In genomic region chr5:54115768-54116403, GRCh38 we compare ENCODE assay signal across 20 cellular contexts.
DNase-seq lines count a peak whose midpoint lies in the region; ATAC-seq, FAIRE-seq and TF ChIP-seq lines count a peak whose summit lies in the region.
"Had no signal": no experiment of that assay in that cellular context is flagged by ENCODE, and none has a peak within 500 bp of the region (broad histone marks: within the 10 kb centered on the region; RNA-seq: fewer than 3 reads in every experiment).

No MANE protein-coding gene starts in this region.

- H3K27me3 ChIP-seq in endothelial cell of umbilical vein (ENCODE audit: control insufficient read depth in 2 of 2, insufficient read depth in 2 of 2, low read length in 2 of 2) (no peaks in the 10 kb centered on the region), testis (no peaks in the 10 kb centered on the region)
- H3K27me3 ChIP-seq: body of pancreas, heart left ventricle had no signal

- H3K4me1 ChIP-seq in endothelial cell of umbilical vein (ENCODE audit: control insufficient read depth, extremely low read depth, insufficient read depth, low read length) = no peaks in the 10 kb centered on the region
- no peaks in the 10 kb centered on the region for H3K4me1 ChIP-seq in testis
- H3K4me1 ChIP-seq: body of pancreas had no signal

- DNase-seq in AG08395 (ENCODE audit: low spot score) = peak; percentile 12
- peak; percentile 97 for DNase-seq in NCI-H69 (lab: John Stamatoyannopoulos, UW)
- peak; percentile 21 for DNase-seq in endothelial cell of umbilical vein (ENCODE audit: low read depth, low spot score)
- DNase-seq in DMS114 treated with DMSO at 0.1 percent for 48 hours (lab: John Stamatoyannopoulos, UW; ENCODE audit: unreplicated experiment) = no peak
- no peak for DNase-seq in H4 (ENCODE audit: low spot score)
- no peak for DNase-seq in activated effector memory CD4-positive, alpha-beta T cell treated with Interleukin-2 at 50 U/mL for 16 hours
- DNase-seq in testis = no peak
- DNase-seq: activated CD8-positive, alpha-beta T cell treated with anti-CD3 and anti-CD28 coated beads for 36 hours; activated gamma-delta T cell treated with Interleukin-2 at 50 U/mL for 16 hours; body of pancreas; effector memory CD8-positive, alpha-beta T cell; GF-D8; NCI-H1105 treated with DMSO at 0.1 percent for 48 hours; stimulated activated CD4-positive, alpha-beta T cell treated with anti-CD3 and anti-CD28 coated beads, Interleukin-4, amount 100 ng/mL, for 4 hours; stimulated activated naive CD4-positive, alpha-beta T cell had no signal

- ATAC-seq in GM18868 (IDR thresholded peaks at IDR 0.05; ENCODE audit: unreplicated experiment) = peak; percentile 76
- ATAC-seq: activated CD8-positive, alpha-beta T cell treated with anti-CD3 and anti-CD28 coated beads for 36 hours; body of pancreas; effector memory CD8-positive, alpha-beta T cell; HCT116; left lobe of liver; natural killer cell treated with Interleukin-12 subunit alpha and Interleukin-12 subunit beta and Interleukin-15 and Interleukin-18, amount 100 ng/mL, for 72 hours had no signal

- POLR2A ChIA-PET in endothelial cell of umbilical vein (lab: Charles Lee) = no interaction called here

- BruUV-seq in endothelial cell of umbilical vein (replicated peaks; lab: Mats Ljungman, UMichigan) = no TSS peak

- no peaks in the 10 kb centered on the region for H3K9me1 ChIP-seq in endothelial cell of umbilical vein (replicated peaks; ENCODE audit: control insufficient read depth, extremely low read depth, insufficient read depth, low read length)

- no peaks in the 10 kb centered on the region for H3K9me3 ChIP-seq in endothelial cell of umbilical vein (replicated peaks; ENCODE audit: control insufficient read depth, insufficient read depth, low read length)
- H3K9me3 ChIP-seq in testis = no peaks in the 10 kb centered on the region
- H3K9me3 ChIP-seq: body of pancreas, heart left ventricle had no signal

- H4K20me1 ChIP-seq in endothelial cell of umbilical vein (replicated peaks; ENCODE audit: control insufficient read depth, extremely low read depth, insufficient read depth, low read length) = no peaks in the 10 kb centered on the region

- no peaks in the 10 kb centered on the region for H3K79me2 ChIP-seq in endothelial cell of umbilical vein (ENCODE audit: control insufficient read depth, insufficient read depth, low read length)

- H3K4me2 ChIP-seq in endothelial cell of umbilical vein (ENCODE audit: insufficient read depth, low read length) = no peak overlapping the region

- H2AFZ ChIP-seq in endothelial cell of umbilical vein (ENCODE audit: low read depth, low read length) = no peak overlapping the region

- FAIRE-seq in endothelial cell of umbilical vein (lab: Jason Lieb, UNC) = no peak

- H3K4me3 ChIP-seq in endothelial cell of umbilical vein (replicated peaks in 1 of 3; ENCODE audit: insufficient read depth in 1 of 3, low read depth in 1 of 3, low read length in 3 of 3) (no peak overlapping the region), testis (no peak overlapping the region)
- H3K4me3 ChIP-seq: body of pancreas, heart left ventricle had no signal

- no peak for TF ChIP-seq CTCF in endothelial cell of umbilical vein (IDR thresholded peaks at IDR 0.05; ENCODE audit: extremely low read depth in 1 of 2, insufficient read depth in 1 of 2, low read depth in 1 of 2, low read length in 2 of 2)
- TF ChIP-seq CTCF in testis (IDR thresholded peaks at IDR 0.05) = no peak

- intact Hi-C loops in endothelial cell of umbilical vein (cut with micrococcal nuclease) (no loop called here), testis (cut with DNase I; ENCODE audit: low total_unique reads) (no loop called here)

- no peak overlapping the region for H3K9ac ChIP-seq in endothelial cell of umbilical vein (replicated peaks; ENCODE audit: extremely low read depth, insufficient read depth, low read length)

- H3K27ac ChIP-seq in endothelial cell of umbilical vein (ENCODE audit: insufficient read depth, low read depth, low read length) (no peak overlapping the region), testis (no peak overlapping the region)
- H3K27ac ChIP-seq: body of pancreas, heart left ventricle had no signal

- TF ChIP-seq POLR2A in endothelial cell of umbilical vein (IDR thresholded peaks at IDR 0.05; ENCODE audit: low read depth, low read length) = no peak
- TF ChIP-seq POLR2A in testis (IDR thresholded peaks at IDR 0.05) = no peak

- H3K36me3 ChIP-seq in endothelial cell of umbilical vein (ENCODE audit: control insufficient read depth in 2 of 2, extremely low read depth in 1 of 2, insufficient read depth in 2 of 2, low read length in 2 of 2) (no peaks in the 10 kb centered on the region), testis (ENCODE audit: low read depth, missing control alignments) (no peaks in the 10 kb centered on the region)

- WGBS in testis, 2 donors = 84 to 87% methylated on average over 3 of the region's 3 CpGs

- dilution Hi-C loops in endothelial cell of umbilical vein (cut with MboI; ENCODE audit: extremely low pct_ligation_motif_present, low sequenced_read_pairs) = no loop called here

- CTCF ChIA-PET in endothelial cell of umbilical vein (lab: Charles Lee) = interaction anchor here (0.7 kb wide), 1 partner anchor 16 kb away, joined by 3 read pairs; no protein-coding TSS in a partner anchor

TF ChIP-seq in endothelial cell of umbilical vein, 7 proteins besides CTCF, POLR2A, EP300 and RAD21:
- TF ChIP-seq JUN (IDR thresholded peaks at IDR 0.05; ENCODE audit: borderline replicate concordance, insufficient read depth, insufficient read length, low read depth) (no peak), MAX (IDR thresholded peaks at IDR 0.05; ENCODE audit: insufficient read depth, insufficient read length) (no peak), FOS (IDR thresholded peaks at IDR 0.05; ENCODE audit: borderline replicate concordance, insufficient read depth, low read length) (no peak), GATA2 (IDR thresholded peaks at IDR 0.05; ENCODE audit: insufficient read depth, insufficient read length, low read depth, low read length) (no peak), MYC (IDR thresholded peaks at IDR 0.05; ENCODE audit: low read depth, low read length) (no peak)

Comparison
In these comparisons a context has a peak if more than half of its experiments do, and no peak if none do; other contexts are left out.
1. DNase-seq: peak in AG08395 (single experiment), NCI-H69 (single experiment) and endothelial cell of umbilical vein (single experiment); none in DMS114 treated with DMSO at 0.1 percent for 48 hours (single experiment), H4 (single experiment), activated effector memory CD4-positive, alpha-beta T cell treated with Interleukin-2 at 50 U/mL for 16 hours (single experiment) and testis (single experiment).